In genomic region chr10:137031-137430, GRCh38 we compare ENCODE assay signal across 8 cellular contexts. TPM values are rescaled to one million over a fixed set of nuclear protein-coding genes. Genes with fewer than 3 reads are reported as not detected.
DNase-seq lines count a peak whose midpoint lies in the region; ATAC-seq and TF ChIP-seq lines count a peak whose summit lies in the region.

No MANE protein-coding gene starts in this region.

- no peak overlapping the region for H2AFZ ChIP-seq in GM23338

- H3K9me3 ChIP-seq in Caco-2: no peaks in the 10 kb centered on the region

- intact Hi-C loops in Caco-2 (cut with micrococcal nuclease; ENCODE audit: unreplicated experiment): no loop called here

- H3K9me3 Mint-ChIP-seq in Caco-2 (ENCODE audit: unreplicated experiment) (no peaks in the 10 kb centered on the region), GM23338 (no peaks in the 10 kb centered on the region)

- H3K9me2 ChIP-seq in GM23338 (ENCODE audit: insufficient read depth): no peaks in the 10 kb centered on the region

- H4K20me1 ChIP-seq in GM23338 (replicated peaks; ENCODE audit: insufficient read depth): peaks cover 32% of the 10 kb centered on the region

- H3K36me3 ChIP-seq in Caco-2 (ENCODE audit: control insufficient read depth, insufficient read depth, low read length) (no peaks in the 10 kb centered on the region), GM23338 (ENCODE audit: insufficient read depth) (no peaks in the 10 kb centered on the region)

- H3K4me3 Mint-ChIP-seq in Caco-2 (ENCODE audit: unreplicated experiment): peak overlapping the region; percentile 96
- peak overlapping the region; percentile 84 for H3K4me3 Mint-ChIP-seq in GM23338

- POLR2A ChIA-PET in Caco-2 (lab: Charles Lee): no interaction called here

- H3K36me3 Mint-ChIP-seq in Caco-2 (ENCODE audit: insufficient read depth, unreplicated experiment) (peaks cover 24% of the 10 kb centered on the region), GM23338 (ENCODE audit: low read depth) (no peaks in the 10 kb centered on the region)

- H3K4me1 Mint-ChIP-seq in Caco-2 (ENCODE audit: low read depth, unreplicated experiment) (peaks cover 34% of the 10 kb centered on the region), GM23338 (peaks cover 31% of the 10 kb centered on the region)

- BruUV-seq in Caco-2 (replicated peaks; lab: Mats Ljungman, UMichigan): no TSS peak

- no peak overlapping the region for H3K27ac ChIP-seq in GM23338 (ENCODE audit: low read depth)

- H3K79me2 ChIP-seq in GM23338 (replicated peaks; ENCODE audit: insufficient read depth): peaks cover 59% of the 10 kb centered on the region

- H3K4me3 ChIP-seq in Caco-2 (ENCODE audit: low read depth, low read length) (no peak overlapping the region), GM23338 (no peak overlapping the region)

- peak; percentile 74 to 77 for DNase-seq in Caco-2
- peak; percentile 76 for DNase-seq in GM23338 (ENCODE audit: low spot score)
- DNase-seq in OCI-M1 (lab: John Stamatoyannopoulos, UW): peak; percentile 42
- DNase-seq in activated gamma-delta T cell treated with anti-CD3 and anti-CD28 coated beads, Interleukin-2, amount 50 U/mL, for 16 hours (ENCODE audit: low read depth): peak; percentile 17
- DNase-seq in iris pigment epithelial cell (ENCODE audit: low read depth): peak; percentile 31
- peak; percentile 39 for DNase-seq in stimulated activated naive CD4-positive, alpha-beta T cell treated with Interleukin-2 at 50 U/mL for 16 hours (lab: John Stamatoyannopoulos, UW)
- no peak for DNase-seq in Ammon's horn (ENCODE audit: low spot score)
- no peak for DNase-seq in DMS153 (lab: John Stamatoyannopoulos, UW)

- H3K27me3 Mint-ChIP-seq in Caco-2 (ENCODE audit: insufficient read depth, unreplicated experiment) (no peaks in the 10 kb centered on the region), GM23338 (ENCODE audit: insufficient read depth, low read depth, poor library complexity) (peaks cover 13% of the 10 kb centered on the region)

- peak overlapping the region; percentile 81; the same call in 1 of the 2 replicates for H3K4me2 ChIP-seq in GM23338

- H3K27ac Mint-ChIP-seq in Caco-2 (ENCODE audit: unreplicated experiment) (no peak overlapping the region), GM23338 (no peak overlapping the region)

- no peaks in the 10 kb centered on the region for H3K27me3 ChIP-seq in Caco-2 (replicated peaks; ENCODE audit: control insufficient read depth, insufficient read depth, low read length)
- peaks cover 30% of the 10 kb centered on the region for H3K27me3 ChIP-seq in GM23338 (ENCODE audit: insufficient read depth)

- TF ChIP-seq CTCF in Caco-2 (IDR thresholded peaks at IDR 0.05; ENCODE audit: insufficient read depth in 1 of 2, low read depth in 1 of 2, low read length in 1 of 2, severe bottlenecking in 1 of 2, unreplicated experiment in 1 of 2) (peak; percentile 50 to 56), GM23338 (conservative IDR thresholded peaks at IDR 0.05; ENCODE audit: low read depth in 2 of 2) (peak; percentile 38 to 56)

- H3F3A ChIP-seq in GM23338 (replicated peaks; ENCODE audit: low read depth): 0 out of 2 replicates have a peak, but pooled peaks cover 3% of the 10 kb centered on the region

- peak; percentile 60 for ATAC-seq in GM23338

- H3K4me1 ChIP-seq in Caco-2 (peaks cover 42% of the 10 kb centered on the region), GM23338 (ENCODE audit: insufficient read depth) (peaks cover 19% of the 10 kb centered on the region)

- CTCF ChIA-PET in Caco-2 (lab: Charles Lee): no interaction called here

TF ChIP-seq in GM23338, 12 proteins besides CTCF, POLR2A, EP300 and RAD21 (continues in another document):
- TF ChIP-seq ZNF114 (CRISPR knock-in tag; IDR thresholded peaks at IDR 0.05) (no peak), POLR2AphosphoS5 (IDR thresholded peaks at IDR 0.05; ENCODE audit: low read depth) (no peak), NANOG (IDR thresholded peaks at IDR 0.05; ENCODE audit: borderline replicate concordance) (no peak), EZH2 (IDR thresholded peaks at IDR 0.05; ENCODE audit: low read depth, unreplicated experiment) (no peak), JUNB (IDR thresholded peaks at IDR 0.05; ENCODE audit: unreplicated experiment) (no peak), STAT1 (IDR thresholded peaks at IDR 0.05; ENCODE audit: unreplicated experiment) (no peak), ETS1 (IDR thresholded peaks at IDR 0.05) (no peak), REST (IDR thresholded peaks at IDR 0.05; ENCODE audit: unreplicated experiment) (no peak), ZNF331 (CRISPR knock-in tag; IDR thresholded peaks at IDR 0.05; ENCODE audit: low read depth) (no peak), EZH2phosphoT487 (IDR thresholded peaks at IDR 0.05; ENCODE audit: unreplicated experiment) (no peak)

RNA-seq across cellular contexts. Expression of gene ZMYND11, which starts 1.8 kb away (rescaled TPM):
- total RNA-seq in Caco-2 (2022): 101 TPM in 2 replicates
- 16.9 and 19.8 TPM in 2 replicates for total RNA-seq in GM23338 (2014; rRNA removed; shearing (Covaris generic))
- polyA plus RNA-seq in GM23338 (2016; fragmentation: Nextera tagmentation; extraction: Ambion mirVana): 8.3 and 8.9 TPM in 2 replicates

Comparison
In these comparisons a context has a peak if more than half of its experiments do, and no peak if none do; other contexts are left out.
1. DNase-seq: peak in Caco-2 (2 of 2), GM23338 (single experiment), OCI-M1 (single experiment), activated gamma-delta T cell treated with anti-CD3 and anti-CD28 coated beads, Interleukin-2, amount 50 U/mL, for 16 hours (single experiment), iris pigment epithelial cell (single experiment) and stimulated activated naive CD4-positive, alpha-beta T cell treated with Interleukin-2 at 50 U/mL for 16 hours (single experiment); none in Ammon's horn (single experiment) and DMS153 (single experiment).